In genomic region chr17:29019475-29020181, GRCh38 we compare ENCODE assay signal across 12 cellular contexts. TPM values are rescaled to one million over a fixed set of nuclear protein-coding genes. Genes with fewer than 3 reads are reported as not detected.
DNase-seq lines count a peak whose midpoint lies in the region; ATAC-seq and TF ChIP-seq lines count a peak whose summit lies in the region.
"Had no signal": no experiment of that assay in that cellular context is flagged by ENCODE, and none has a peak within 500 bp of the region (broad histone marks: within the 10 kb centered on the region; RNA-seq: fewer than 3 reads in every experiment).

No MANE protein-coding gene starts in this region.

- peak; percentile 75 for DNase-seq in DMS53 (lab: John Stamatoyannopoulos, UW)
- peak; percentile 94 for DNase-seq in NCI-H146 (lab: John Stamatoyannopoulos, UW)
- DNase-seq in dorsolateral prefrontal cortex: peak in 3 of 10 donors; percentile 44 to 61 (median 48)
- peak; percentile 54 for DNase-seq in nephron progenitor cell
- DNase-seq in T-helper 2 cell treated with Interferon-gamma antibody and Interleukin-4, amounts not matched to agents 5 μg/mL and 100 μg/mL, for 36 hours (ENCODE audit: low spot score): no peak
- no peak for DNase-seq in activated CD4-positive, alpha-beta memory T cell treated with anti-CD3 and anti-CD28 coated beads for 36 hours
- no peak for DNase-seq in DMS114 treated with DMSO at 0.1 percent for 48 hours (lab: John Stamatoyannopoulos, UW; ENCODE audit: unreplicated experiment)
- DNase-seq: activated effector memory CD4-positive, alpha-beta T cell treated with anti-CD3 and anti-CD28 coated beads, Interleukin-2, amount 50 U/mL, for 16 hours; heart right ventricle had no signal

- H3K36me3 Mint-ChIP-seq in nephron progenitor cell (ENCODE audit: low read depth): no peaks in the 10 kb centered on the region
- H3K36me3 Mint-ChIP-seq in T-helper 2 cell treated with Interferon-gamma antibody and Interleukin-4, amounts not matched to agents 5 μg/mL and 100 μg/mL, for 36 hours (ENCODE audit: low read depth): no peaks in the 10 kb centered on the region
- no peaks in the 10 kb centered on the region for H3K36me3 Mint-ChIP-seq in activated CD4-positive, alpha-beta memory T cell treated with anti-CD3 and anti-CD28 coated beads for 36 hours

- peaks cover 25% of the 10 kb centered on the region for H3K4me1 Mint-ChIP-seq in nephron progenitor cell
- no peaks in the 10 kb centered on the region for H3K4me1 Mint-ChIP-seq in T-helper 2 cell treated with Interferon-gamma antibody and Interleukin-4, amounts not matched to agents 5 μg/mL and 100 μg/mL, for 36 hours (ENCODE audit: low read depth)
- H3K4me1 Mint-ChIP-seq in activated CD4-positive, alpha-beta memory T cell treated with anti-CD3 and anti-CD28 coated beads for 36 hours (ENCODE audit: low read depth): peaks cover 4% of the 10 kb centered on the region

- POLR2A ChIA-PET in activated CD4-positive, alpha-beta memory T cell treated with anti-CD3 and anti-CD28 coated beads for 36 hours (lab: Charles Lee): no interaction called here

- no peak overlapping the region for H3K4me3 Mint-ChIP-seq in nephron progenitor cell
- no peak overlapping the region for H3K4me3 Mint-ChIP-seq in T-helper 2 cell treated with Interferon-gamma antibody and Interleukin-4, amounts not matched to agents 5 μg/mL and 100 μg/mL, for 36 hours
- H3K4me3 Mint-ChIP-seq in activated CD4-positive, alpha-beta memory T cell treated with anti-CD3 and anti-CD28 coated beads for 36 hours: no peak overlapping the region

- no peak for TF ChIP-seq CTCF in dorsolateral prefrontal cortex (IDR thresholded peaks at IDR 0.05 in 54 of 56, conservative IDR thresholded peaks at IDR 0.05 in 2 of 56; ENCODE audit: low read depth in 1 of 56, partially characterized antibody in 56 of 56)
- TF ChIP-seq CTCF in nephron progenitor cell (IDR thresholded peaks at IDR 0.05): no peak

- H3K4me3 ChIP-seq in dorsolateral prefrontal cortex: peak overlapping the region in 50 of 59 donors; percentile 9 to 58 (median 40)

- H3K9me3 Mint-ChIP-seq in nephron progenitor cell: no peaks in the 10 kb centered on the region
- H3K9me3 Mint-ChIP-seq in T-helper 2 cell treated with Interferon-gamma antibody and Interleukin-4, amounts not matched to agents 5 μg/mL and 100 μg/mL, for 36 hours: no peaks in the 10 kb centered on the region
- no peaks in the 10 kb centered on the region for H3K9me3 Mint-ChIP-seq in activated CD4-positive, alpha-beta memory T cell treated with anti-CD3 and anti-CD28 coated beads for 36 hours

- H3K27me3 Mint-ChIP-seq in nephron progenitor cell (ENCODE audit: low read depth, poor library complexity): peaks cover 57% of the 10 kb centered on the region
- peaks cover 59% of the 10 kb centered on the region for H3K27me3 Mint-ChIP-seq in T-helper 2 cell treated with Interferon-gamma antibody and Interleukin-4, amounts not matched to agents 5 μg/mL and 100 μg/mL, for 36 hours (ENCODE audit: low read depth)
- peaks cover 36% of the 10 kb centered on the region for H3K27me3 Mint-ChIP-seq in activated CD4-positive, alpha-beta memory T cell treated with anti-CD3 and anti-CD28 coated beads for 36 hours

- peaks cover 0 to 7% (median 0%) of the 10 kb centered on the region in 45 donors for H3K27me3 ChIP-seq in dorsolateral prefrontal cortex

- ATAC-seq in GM19023 (IDR thresholded peaks at IDR 0.05; ENCODE audit: unreplicated experiment): no peak

- peak overlapping the region in 2 of 59 donors; percentile 7 to 13 for H3K27ac ChIP-seq in dorsolateral prefrontal cortex
- H3K27ac ChIP-seq: heart right ventricle, neutrophil had no signal

- CTCF ChIA-PET in activated CD4-positive, alpha-beta memory T cell treated with anti-CD3 and anti-CD28 coated beads for 36 hours (lab: Charles Lee): interaction anchor here (0.9 to 1.5 kb wide), 5 partner anchors 15 to 104 kb away, joined by 3 to 6 read pairs (median 3); no protein-coding TSS in a partner anchor

- no peak overlapping the region for H3K27ac Mint-ChIP-seq in nephron progenitor cell
- H3K27ac Mint-ChIP-seq in T-helper 2 cell treated with Interferon-gamma antibody and Interleukin-4, amounts not matched to agents 5 μg/mL and 100 μg/mL, for 36 hours: no peak overlapping the region
- H3K27ac Mint-ChIP-seq in activated CD4-positive, alpha-beta memory T cell treated with anti-CD3 and anti-CD28 coated beads for 36 hours: no peak overlapping the region

- intact Hi-C loops in dorsolateral prefrontal cortex (cut with DNase I): no loop called here
- intact Hi-C loops in activated CD4-positive, alpha-beta memory T cell treated with anti-CD3 and anti-CD28 coated beads for 36 hours (cut with micrococcal nuclease): no loop called here

RNA-seq across cellular contexts. Expression of gene SEZ6, which starts 13.8 kb away (rescaled TPM):
- total RNA-seq in dorsolateral prefrontal cortex: 10 to 100 TPM; 10.5 to 57.6 (median 32.5) TPM
- not detected for total RNA-seq in activated CD4-positive, alpha-beta memory T cell treated with anti-CD3 and anti-CD28 coated beads for 36 hours
- total RNA-seq: heart right ventricle, M059J had no signal

RNA-seq across cellular contexts. Expression of gene PIPOX, which starts 23.3 kb away (rescaled TPM):
- 10 to 100 TPM in 67 of 120 experiments, 1 to 10 TPM in 53; 3.8 to 24.7 (median 10.6) TPM for total RNA-seq in dorsolateral prefrontal cortex
- total RNA-seq in activated CD4-positive, alpha-beta memory T cell treated with anti-CD3 and anti-CD28 coated beads for 36 hours: 1 to 10 TPM; 1.5 to 2.4 TPM

Comparison
In these comparisons a context has a peak if more than half of its experiments do, and no peak if none do; other contexts are left out.
1. DNase-seq: peak in DMS53 (single experiment), NCI-H146 (single experiment) and nephron progenitor cell (single experiment); none in T-helper 2 cell treated with Interferon-gamma antibody and Interleukin-4, amounts not matched to agents 5 μg/mL and 100 μg/mL, for 36 hours (single experiment), activated CD4-positive, alpha-beta memory T cell treated with anti-CD3 and anti-CD28 coated beads for 36 hours (single experiment) and DMS114 treated with DMSO at 0.1 percent for 48 hours (single experiment).
2. RNA of gene SEZ6, which starts 13.8 kb away (total RNA-seq): 10.5 to 57.6 TPM in dorsolateral prefrontal cortex; not detected in activated CD4-positive, alpha-beta memory T cell treated with anti-CD3 and anti-CD28 coated beads for 36 hours; every median in the first group is over 10 times any median in the second.